2 cellular contexts compared by ENCODE assay signal in genomic region chr6:18019133-18019532, GRCh38. TPM values are rescaled to one million over a fixed set of nuclear protein-coding genes. Genes with fewer than 3 reads are reported as not detected.
"Had no signal": no experiment of that assay in that cellular context is flagged by ENCODE, and none has a peak within 500 bp of the region (broad histone marks: within the 10 kb centered on the region; RNA-seq: fewer than 3 reads in every experiment).

No MANE protein-coding gene starts in this region.

RNA-seq across cellular contexts. Expression of gene KIF13A, which starts 31.7 kb away (rescaled TPM):
- total RNA-seq: activated CD4-positive, alpha-beta memory T cell treated with anti-CD3 and anti-CD28 coated beads, Interleukin-2, amount 10 ng/mL, durations not matched to agents 7 days and 5 days; activated CD4-positive, alpha-beta T cell treated with anti-CD3 and anti-CD28 coated beads, Interleukin-2, amount 10 ng/mL, durations not matched to agents 7 days and 5 days had no signal
